13 cellular contexts compared by ENCODE assay signal in genomic region chr3:142852009-142852408, GRCh38.
"Had no signal": no experiment of that assay in that cellular context is flagged by ENCODE, and none has a peak within 500 bp of the region (broad histone marks: within the 10 kb centered on the region; RNA-seq: fewer than 3 reads in every experiment).

No MANE protein-coding gene starts in this region.

- H3K27me3 ChIP-seq: gastroesophageal sphincter, right lobe of liver had no signal

- H3K9me3 ChIP-seq: gastroesophageal sphincter, right lobe of liver, spleen had no signal

- H3K36me3 ChIP-seq: gastroesophageal sphincter, right lobe of liver, spleen had no signal

- DNase-seq: activated CD4-positive, alpha-beta T cell treated with anti-CD3 and anti-CD28 coated beads, Interleukin-2, amount 50 U/mL, for 1 hour; activated gamma-delta T cell; activated T-cell treated with anti-CD3 and anti-CD28 coated beads, Interleukin-2, amount 50 U/mL, for 4 hours; amygdala; effector memory CD4-positive, alpha-beta T cell; kidney; left ventricle myocardium superior; mesendoderm; occipital lobe; right lobe of liver; spleen; stimulated activated CD4-positive, alpha-beta T cell treated with anti-CD3 and anti-CD28 coated beads, Interleukin-2, amount 100 ng/mL, for 24 hours had no signal

- H3K4me3 ChIP-seq: gastroesophageal sphincter, right lobe of liver, spleen had no signal

- H3K27ac ChIP-seq: gastroesophageal sphincter, right lobe of liver had no signal

- ATAC-seq: activated T-cell treated with anti-CD3 and anti-CD28 coated beads, Interleukin-2, amount 50 U/mL, for 4 hours; gastroesophageal sphincter; left ventricle myocardium superior; right lobe of liver had no signal
